In the genomic region with DNA sequence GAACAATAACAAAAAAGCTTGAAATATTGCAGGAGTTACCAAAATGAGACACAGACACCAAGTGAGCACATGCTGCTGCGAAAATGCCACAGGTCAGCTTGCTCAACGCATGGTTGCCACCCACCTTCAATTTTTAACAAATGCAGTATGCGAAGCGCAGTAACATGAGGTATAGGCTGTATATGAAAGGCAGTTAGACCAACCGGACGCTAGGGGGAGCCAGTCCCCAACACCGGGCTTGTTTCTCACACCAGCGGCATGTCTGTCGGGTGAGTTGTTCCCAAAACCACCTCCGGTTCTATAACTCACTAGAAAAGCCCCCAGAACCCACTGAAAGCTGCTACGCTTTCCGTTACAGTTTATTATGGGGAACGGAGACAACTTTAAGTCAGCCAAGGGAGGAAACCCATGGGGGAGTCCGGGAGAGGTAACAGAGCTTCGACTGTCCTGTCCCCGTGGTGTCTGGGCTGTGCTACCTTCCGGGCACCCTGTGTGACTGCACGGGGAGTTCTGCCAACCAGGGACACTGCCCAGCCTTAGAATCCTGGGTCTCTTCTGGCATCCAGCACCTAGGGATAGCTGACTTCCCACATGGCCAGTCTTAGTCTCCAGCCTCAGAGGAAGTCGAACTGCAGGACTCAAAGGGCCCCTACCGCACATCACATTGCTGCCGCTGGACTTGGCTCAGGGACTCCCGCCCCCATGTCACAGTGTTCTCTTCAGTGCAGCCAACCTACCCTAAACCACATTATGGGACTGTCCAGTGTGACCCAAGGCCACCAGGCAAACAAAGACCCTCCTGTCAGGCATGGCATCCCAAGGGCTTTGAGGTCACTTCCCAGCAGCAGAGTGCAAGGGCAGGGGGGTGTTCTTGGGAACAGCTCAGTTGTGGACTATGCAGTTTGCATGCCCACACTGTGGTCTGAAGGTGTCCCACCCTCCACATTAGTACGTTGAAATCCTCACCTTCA, we compare ENCODE assay signal across 8 cellular contexts. TPM values are rescaled to one million over a fixed set of nuclear protein-coding genes. Genes with fewer than 3 reads are reported as not detected.
DNase-seq lines count a peak whose midpoint lies in the region; TF ChIP-seq lines count a peak whose summit lies in the region.

No MANE protein-coding gene starts in this region.

- H4K20me1 ChIP-seq in Karpas-422 (ENCODE audit: insufficient read depth, low read depth, low read length): no peaks in the 10 kb centered on the region

- H3K27me3 ChIP-seq in Karpas-422 (ENCODE audit: low read length) (no peaks in the 10 kb centered on the region), subcutaneous abdominal adipose tissue (ENCODE audit: control insufficient read depth in 5 of 5, insufficient read depth in 4 of 5, low read length in 5 of 5) (peaks cover 0 to 2% (median 0%) of the 10 kb centered on the region in 5 donors)

- TF ChIP-seq CTCF in fibroblast of pulmonary artery (IDR thresholded peaks at IDR 0.05; ENCODE audit: low read length, missing control alignments): peak; percentile 98

- DNase-seq in ELR (ENCODE audit: low read depth) (peak; percentile 90), GOT3 (lab: John Stamatoyannopoulos, UW) (peak; percentile 83), Karpas-422 (peak; percentile 96), RKO (ENCODE audit: low spot score) (peak; percentile 91), activated T-helper 1 cell treated with Interleukin-2 at 50 U/mL for 16 hours (ENCODE audit: low read depth) (peak; percentile 68), fibroblast of pulmonary artery (ENCODE audit: low read depth) (peak; percentile 91), non-pigmented ciliary epithelial cell (ENCODE audit: low read depth) (peak; percentile 59)

- H3K9ac ChIP-seq in Karpas-422 (ENCODE audit: low read length): peak overlapping the region; percentile 74
- peak overlapping the region in 2 of 5 donors; percentile 28 to 47 for H3K9ac ChIP-seq in subcutaneous abdominal adipose tissue (ENCODE audit: low read length in 5 of 5)

- H3K4me3 ChIP-seq in Karpas-422 (ENCODE audit: low read length): peak overlapping the region; percentile 63
- no peak overlapping the region for H3K4me3 ChIP-seq in fibroblast of pulmonary artery (replicated peaks; ENCODE audit: low read depth, low read length)
- peak overlapping the region; percentile 30 to 65 (median 49) for H3K4me3 ChIP-seq in subcutaneous abdominal adipose tissue (ENCODE audit: low read depth in 1 of 5, low read length in 5 of 5)

- H3K4me1 ChIP-seq in Karpas-422 (ENCODE audit: low read length) (peaks cover 33% of the 10 kb centered on the region), subcutaneous abdominal adipose tissue (ENCODE audit: control insufficient read depth in 5 of 5, insufficient read depth in 5 of 5, low read length in 5 of 5) (peaks cover 0 to 11% (median 10%) of the 10 kb centered on the region in 5 donors)

- peak overlapping the region; percentile 62 for H2AFZ ChIP-seq in Karpas-422 (ENCODE audit: low read length)

- peak overlapping the region; percentile 95 for H3K27ac ChIP-seq in Karpas-422 (ENCODE audit: low read length)
- no peak overlapping the region for H3K27ac ChIP-seq in subcutaneous abdominal adipose tissue (ENCODE audit: low read depth, low read length)

- H3K4me2 ChIP-seq in Karpas-422 (ENCODE audit: low read depth, low read length, poor library complexity, severe bottlenecking): peak overlapping the region; percentile 90

- H3K9me3 ChIP-seq in Karpas-422 (ENCODE audit: low read length): no peaks in the 10 kb centered on the region
- H3K9me3 ChIP-seq in subcutaneous abdominal adipose tissue (ENCODE audit: control insufficient read depth in 5 of 5, low read length in 5 of 5): no peaks in the 10 kb centered on the region

- H3K79me2 ChIP-seq in Karpas-422 (ENCODE audit: low read length): no peaks in the 10 kb centered on the region

- H3K36me3 ChIP-seq in Karpas-422 (ENCODE audit: insufficient read depth, low read length) (0 out of 2 replicates have a peak, but pooled peaks cover 3% of the 10 kb centered on the region), subcutaneous abdominal adipose tissue (ENCODE audit: control insufficient read depth in 5 of 5, insufficient read depth in 5 of 5, low read length in 5 of 5) (peaks cover 0 to 14% (median 1%) of the 10 kb centered on the region in 5 donors)

- no peaks in the 10 kb centered on the region for H3K9me2 ChIP-seq in Karpas-422 (replicated peaks; ENCODE audit: insufficient read depth, low read length)

RNA-seq across cellular contexts. Expression of gene RNF187, which starts 14.0 kb away (rescaled TPM):
- 127 and 268 TPM in 2 replicates for total RNA-seq in Karpas-422 (2014; rRNA removed; shearing (Covaris generic); ENCODE audit: low replicate concordance)
